Comparison of ENCODE assay signal across 10 cellular contexts in genomic region chr9:126316085-126316655, GRCh38. TPM values are rescaled to one million over a fixed set of nuclear protein-coding genes. Genes with fewer than 3 reads are reported as not detected.
"Had no signal": no experiment of that assay in that cellular context is flagged by ENCODE, and none has a peak within 500 bp of the region (broad histone marks: within the 10 kb centered on the region; RNA-seq: fewer than 3 reads in every experiment).

No MANE protein-coding gene starts in this region.

- FAIRE-seq: H1, H54, HTR-8/SVneo had no signal

- H3K9me3 Mint-ChIP-seq: H9 had no signal

- H3K4me2 ChIP-seq: KMS-11 had no signal

- H3K36me3 Mint-ChIP-seq: IgD-negative memory B cell had no signal

- H3K4me3 Mint-ChIP-seq: H9, IgD-negative memory B cell had no signal

- H2AFZ ChIP-seq: GM23248 had no signal

- H3K4me1 Mint-ChIP-seq: IgD-negative memory B cell had no signal

- H3K4me3 ChIP-seq: GM23248 had no signal

- DNase-seq: GM23248, H9, HCEC 1CT, KBM-7 had no signal

- H3K27ac Mint-ChIP-seq: H9, IgD-negative memory B cell had no signal

- H3K27ac ChIP-seq: GM23248, KMS-11 had no signal

RNA-seq across cellular contexts. Expression of gene MVB12B, which starts 10.5 kb away (rescaled TPM):
- total RNA-seq: HT-29 had no signal
